8 cellular contexts compared by ENCODE assay signal in genomic region chr12:72141381-72141780, GRCh38.
DNase-seq lines count a peak whose midpoint lies in the region; ATAC-seq, FAIRE-seq and TF ChIP-seq lines count a peak whose summit lies in the region.

No MANE protein-coding gene starts in this region.

- no peaks in the 10 kb centered on the region for H3K36me3 ChIP-seq in astrocyte (ENCODE audit: insufficient read depth, low read length)

- FAIRE-seq in astrocyte (lab: Jason Lieb, UNC), result no peak

- no peaks in the 10 kb centered on the region for H3K36me3 Mint-ChIP-seq in astrocyte (ENCODE audit: low read depth, unreplicated experiment)
- no peaks in the 10 kb centered on the region for H3K36me3 Mint-ChIP-seq in activated T-helper 1 cell treated with anti-CD3 and anti-CD28 coated beads, Interleukin-12 subunit alpha, Interleukin-12 subunit beta, Interleukin-2, Interleukin-4 antibody, amounts not matched to agents 30 ng/mL and 10 ng/mL and 1 ng/mL, durations not matched to agents 14 hours and 24 hours and 36 hours (ENCODE audit: low read depth)

- H3K9me3 ChIP-seq in astrocyte (ENCODE audit: insufficient read depth, low read depth, low read length), result peaks cover 2% of the 10 kb centered on the region

- no peak overlapping the region for H3K9ac ChIP-seq in astrocyte (ENCODE audit: low read length)

- H3K4me3 ChIP-seq in astrocyte (ENCODE audit: insufficient read depth, low read depth, low read length), result no peak overlapping the region

- ATAC-seq in GM21390 (IDR thresholded peaks at IDR 0.05; ENCODE audit: unreplicated experiment), result peak; percentile 98
- peak; percentile 97 for ATAC-seq in HG03469 (IDR thresholded peaks at IDR 0.05; ENCODE audit: unreplicated experiment)
- no peak for ATAC-seq in left colon

- no peak overlapping the region for H3K4me2 ChIP-seq in astrocyte (ENCODE audit: low read length)

- TF ChIP-seq CTCF in GM10266 (IDR thresholded peaks at IDR 0.05; ENCODE audit: control insufficient read depth, insufficient read depth, low read depth, missing control alignments) (peak; percentile 9), astrocyte (IDR thresholded peaks at IDR 0.05; ENCODE audit: insufficient read depth, low read depth, low read length) (peak; percentile 15)

- H3K27me3 ChIP-seq in astrocyte (ENCODE audit: insufficient read depth, low read length), result no peaks in the 10 kb centered on the region

- no peaks in the 10 kb centered on the region for H3K4me1 Mint-ChIP-seq in astrocyte (ENCODE audit: low read depth, unreplicated experiment)
- no peaks in the 10 kb centered on the region for H3K4me1 Mint-ChIP-seq in activated T-helper 1 cell treated with anti-CD3 and anti-CD28 coated beads, Interleukin-12 subunit alpha, Interleukin-12 subunit beta, Interleukin-2, Interleukin-4 antibody, amounts not matched to agents 30 ng/mL and 10 ng/mL and 1 ng/mL, durations not matched to agents 14 hours and 24 hours and 36 hours (ENCODE audit: low read depth)

- no peak overlapping the region for H2AFZ ChIP-seq in astrocyte (ENCODE audit: low read depth, low read length)

- no peaks in the 10 kb centered on the region for H3K79me2 ChIP-seq in astrocyte (ENCODE audit: insufficient read depth, low read length)

- DNase-seq in GM10266 (ENCODE audit: extremely low spot score), result peak; percentile 29
- DNase-seq in astrocyte (ENCODE audit: low read depth), result no peak
- DNase-seq in cerebellar cortex (ENCODE audit: low spot score), result no peak
- DNase-seq in left colon, result no peak
- DNase-seq in epidermal melanocyte (ENCODE audit: insufficient read length, low spot score), result no peak
- DNase-seq in activated T-helper 1 cell treated with anti-CD3 and anti-CD28 coated beads, Interleukin-12 subunit alpha, Interleukin-12 subunit beta, Interleukin-2, Interleukin-4 antibody, amounts not matched to agents 30 ng/mL and 10 ng/mL and 1 ng/mL, durations not matched to agents 14 hours and 24 hours and 36 hours (ENCODE audit: low spot score), result no peak

- no peak overlapping the region for H3K27ac Mint-ChIP-seq in astrocyte (ENCODE audit: unreplicated experiment)
- no peak overlapping the region for H3K27ac Mint-ChIP-seq in activated T-helper 1 cell treated with anti-CD3 and anti-CD28 coated beads, Interleukin-12 subunit alpha, Interleukin-12 subunit beta, Interleukin-2, Interleukin-4 antibody, amounts not matched to agents 30 ng/mL and 10 ng/mL and 1 ng/mL, durations not matched to agents 14 hours and 24 hours and 36 hours

- H3K4me3 Mint-ChIP-seq in astrocyte (ENCODE audit: unreplicated experiment), result no peak overlapping the region
- H3K4me3 Mint-ChIP-seq in activated T-helper 1 cell treated with anti-CD3 and anti-CD28 coated beads, Interleukin-12 subunit alpha, Interleukin-12 subunit beta, Interleukin-2, Interleukin-4 antibody, amounts not matched to agents 30 ng/mL and 10 ng/mL and 1 ng/mL, durations not matched to agents 14 hours and 24 hours and 36 hours, result no peak overlapping the region

- H3K9me3 Mint-ChIP-seq in astrocyte (ENCODE audit: unreplicated experiment), result no peaks in the 10 kb centered on the region
- H3K9me3 Mint-ChIP-seq in activated T-helper 1 cell treated with anti-CD3 and anti-CD28 coated beads, Interleukin-12 subunit alpha, Interleukin-12 subunit beta, Interleukin-2, Interleukin-4 antibody, amounts not matched to agents 30 ng/mL and 10 ng/mL and 1 ng/mL, durations not matched to agents 14 hours and 24 hours and 36 hours, result no peaks in the 10 kb centered on the region

- H4K20me1 ChIP-seq in astrocyte (ENCODE audit: insufficient read depth, low read length), result no peaks in the 10 kb centered on the region

- H3K4me1 ChIP-seq in astrocyte (ENCODE audit: insufficient read depth, low read length), result no peaks in the 10 kb centered on the region

- no peaks in the 10 kb centered on the region for H3K27me3 Mint-ChIP-seq in astrocyte (ENCODE audit: low read depth, unreplicated experiment)
- no peaks in the 10 kb centered on the region for H3K27me3 Mint-ChIP-seq in activated T-helper 1 cell treated with anti-CD3 and anti-CD28 coated beads, Interleukin-12 subunit alpha, Interleukin-12 subunit beta, Interleukin-2, Interleukin-4 antibody, amounts not matched to agents 30 ng/mL and 10 ng/mL and 1 ng/mL, durations not matched to agents 14 hours and 24 hours and 36 hours (ENCODE audit: insufficient read depth)

- H3K27ac ChIP-seq in astrocyte (ENCODE audit: low read depth, low read length), result no peak overlapping the region

- intact Hi-C loops in left colon (cut with DNase I, micrococcal nuclease), result no loop called here
- intact Hi-C loops in activated T-helper 1 cell treated with anti-CD3 and anti-CD28 coated beads, Interleukin-12 subunit alpha, Interleukin-12 subunit beta, Interleukin-2, Interleukin-4 antibody, amounts not matched to agents 30 ng/mL and 10 ng/mL and 1 ng/mL, durations not matched to agents 14 hours and 24 hours and 36 hours (cut with micrococcal nuclease), result no loop called here
